16 cellular contexts compared by ENCODE assay signal in genomic region chr5:133340822-133341221, GRCh38.
DNase-seq lines count a peak whose midpoint lies in the region; ATAC-seq and TF ChIP-seq lines count a peak whose summit lies in the region.
"Had no signal": no experiment of that assay in that cellular context is flagged by ENCODE, and none has a peak within 500 bp of the region (broad histone marks: within the 10 kb centered on the region; RNA-seq: fewer than 3 reads in every experiment).

No MANE protein-coding gene starts in this region.

- no peak overlapping the region for H3K27ac Mint-ChIP-seq in activated T-helper 2 cell treated with anti-CD3 and anti-CD28 coated beads, Interferon-gamma antibody, Interleukin-2, Interleukin-4, amounts not matched to agents 10 μg/mL and 5 μg/mL and 100 μg/mL, durations not matched to agents 14 hours and 24 hours and 36 hours
- H3K27ac Mint-ChIP-seq: B cell; CD8-positive, alpha-beta T cell had no signal

- H3K4me3 Mint-ChIP-seq in activated T-helper 2 cell treated with anti-CD3 and anti-CD28 coated beads, Interferon-gamma antibody, Interleukin-2, Interleukin-4, amounts not matched to agents 10 μg/mL and 5 μg/mL and 100 μg/mL, durations not matched to agents 14 hours and 24 hours and 36 hours (ENCODE audit: low read depth), result no peak overlapping the region
- H3K4me3 Mint-ChIP-seq: B cell; CD8-positive, alpha-beta T cell; H9 had no signal

- H3K27me3 ChIP-seq in H7 (ENCODE audit: control insufficient read depth, insufficient read depth, low read length), result no peaks in the 10 kb centered on the region
- H3K27me3 ChIP-seq: BLaER1 treated with 17β-estradiol and CSF1 and Interleukin-3, amounts not matched to agents 10 nM and 100 nM had no signal

- no peaks in the 10 kb centered on the region for H3K9me3 Mint-ChIP-seq in activated T-helper 2 cell treated with anti-CD3 and anti-CD28 coated beads, Interferon-gamma antibody, Interleukin-2, Interleukin-4, amounts not matched to agents 10 μg/mL and 5 μg/mL and 100 μg/mL, durations not matched to agents 14 hours and 24 hours and 36 hours

- TF ChIP-seq CTCF in coronary artery (IDR thresholded peaks at IDR 0.05), result no peak

- no peak overlapping the region for H3K27ac ChIP-seq in coronary artery
- H3K27ac ChIP-seq: BLaER1 treated with 17β-estradiol and CSF1 and Interleukin-3, amounts not matched to agents 10 nM and 100 nM had no signal

- no peaks in the 10 kb centered on the region for H3K36me3 ChIP-seq in H7 (replicated peaks; ENCODE audit: control insufficient read depth, insufficient read depth, low read length)
- H3K36me3 ChIP-seq: BLaER1 treated with 17β-estradiol and CSF1 and Interleukin-3, amounts not matched to agents 10 nM and 100 nM had no signal

- peaks cover 3% of the 10 kb centered on the region for H3K4me1 Mint-ChIP-seq in activated T-helper 2 cell treated with anti-CD3 and anti-CD28 coated beads, Interferon-gamma antibody, Interleukin-2, Interleukin-4, amounts not matched to agents 10 μg/mL and 5 μg/mL and 100 μg/mL, durations not matched to agents 14 hours and 24 hours and 36 hours (ENCODE audit: low read depth)
- H3K4me1 Mint-ChIP-seq: B cell had no signal

- H3K27me3 Mint-ChIP-seq in activated T-helper 2 cell treated with anti-CD3 and anti-CD28 coated beads, Interferon-gamma antibody, Interleukin-2, Interleukin-4, amounts not matched to agents 10 μg/mL and 5 μg/mL and 100 μg/mL, durations not matched to agents 14 hours and 24 hours and 36 hours (ENCODE audit: low read depth), result peaks cover 4% of the 10 kb centered on the region

- DNase-seq in ELF-1 (ENCODE audit: low read depth, low spot score), result peak; percentile 43
- peak; percentile 55 for DNase-seq in H7
- DNase-seq in coronary artery (ENCODE audit: low spot score), result peak; percentile 49
- peak; percentile 74 for DNase-seq in mesenteric fat pad (ENCODE audit: low spot score)
- no peak for DNase-seq in NCI-H1694 (lab: John Stamatoyannopoulos, UW)
- no peak for DNase-seq in activated T-helper 2 cell treated with anti-CD3 and anti-CD28 coated beads, Interferon-gamma antibody, Interleukin-2, Interleukin-4, amounts not matched to agents 10 μg/mL and 5 μg/mL and 100 μg/mL, durations not matched to agents 14 hours and 24 hours and 36 hours (ENCODE audit: low spot score)
- no peak for DNase-seq in activated naive CD4-positive, alpha-beta T cell treated with Interleukin-2 at 50 U/mL for 16 hours
- DNase-seq: Calu3; CD8-positive, alpha-beta T cell; DMS79 treated with DMSO at 0.1 percent for 48 hours; GOT3; H9 had no signal

- ATAC-seq in GM21360 (IDR thresholded peaks at IDR 0.05; ENCODE audit: unreplicated experiment), result no peak
- ATAC-seq: CD8-positive, alpha-beta T cell; GM12878 had no signal

- intact Hi-C loops in activated T-helper 2 cell treated with anti-CD3 and anti-CD28 coated beads, Interferon-gamma antibody, Interleukin-2, Interleukin-4, amounts not matched to agents 10 μg/mL and 5 μg/mL and 100 μg/mL, durations not matched to agents 14 hours and 24 hours and 36 hours (cut with micrococcal nuclease), result no loop called here

- H3K4me3 ChIP-seq in H7 (ENCODE audit: insufficient read depth, low read depth, low read length) (no peak overlapping the region), coronary artery (no peak overlapping the region)
- H3K4me3 ChIP-seq: BLaER1 treated with 17β-estradiol and CSF1 and Interleukin-3, amounts not matched to agents 10 nM and 100 nM; GM12878 had no signal

- H3K36me3 Mint-ChIP-seq in activated T-helper 2 cell treated with anti-CD3 and anti-CD28 coated beads, Interferon-gamma antibody, Interleukin-2, Interleukin-4, amounts not matched to agents 10 μg/mL and 5 μg/mL and 100 μg/mL, durations not matched to agents 14 hours and 24 hours and 36 hours (ENCODE audit: low read depth), result no peaks in the 10 kb centered on the region
- H3K36me3 Mint-ChIP-seq: CD8-positive, alpha-beta T cell had no signal

Comparison
In these comparisons a context has a peak if more than half of its experiments do, and no peak if none do; other contexts are left out.
1. DNase-seq: peak in ELF-1 (single experiment), H7 (single experiment), coronary artery (single experiment) and mesenteric fat pad (single experiment); none in NCI-H1694 (single experiment), activated T-helper 2 cell treated with anti-CD3 and anti-CD28 coated beads, Interferon-gamma antibody, Interleukin-2, Interleukin-4, amounts not matched to agents 10 μg/mL and 5 μg/mL and 100 μg/mL, durations not matched to agents 14 hours and 24 hours and 36 hours (single experiment) and activated naive CD4-positive, alpha-beta T cell treated with Interleukin-2 at 50 U/mL for 16 hours (single experiment).